10 cellular contexts compared by ENCODE assay signal in genomic region chr7:47380325-47381131, GRCh38.
DNase-seq lines count a peak whose midpoint lies in the region; ATAC-seq, FAIRE-seq and TF ChIP-seq lines count a peak whose summit lies in the region.
"Had no signal": no experiment of that assay in that cellular context is flagged by ENCODE, and none has a peak within 500 bp of the region (broad histone marks: within the 10 kb centered on the region; RNA-seq: fewer than 3 reads in every experiment).

No MANE protein-coding gene starts in this region.

- no peak for TF ChIP-seq EP300 in suprapubic skin (IDR thresholded peaks at IDR 0.05)

- H3K36me3 ChIP-seq in keratinocyte (ENCODE audit: control insufficient read depth in 2 of 2, extremely low read depth in 1 of 2, insufficient read depth in 2 of 2, low read length in 2 of 2), result no peaks in the 10 kb centered on the region
- no peaks in the 10 kb centered on the region for H3K36me3 ChIP-seq in suprapubic skin

- H4K20me1 ChIP-seq in keratinocyte (ENCODE audit: control insufficient read depth, extremely low read depth, insufficient read depth, low read length), result no peaks in the 10 kb centered on the region

- no TSS peak for BruUV-seq in MCF 10A (replicated peaks; lab: Mats Ljungman, UMichigan)

- H3K9me1 ChIP-seq in keratinocyte (ENCODE audit: control insufficient read depth, extremely low read depth, insufficient read depth, low read length), result no peaks in the 10 kb centered on the region

- H3K9ac ChIP-seq in keratinocyte (ENCODE audit: control insufficient read depth, extremely low read depth, insufficient read depth, low read length), result peak overlapping the region; percentile 39

- H3K4me1 Mint-ChIP-seq in MCF 10A (ENCODE audit: insufficient read depth, unreplicated experiment), result peaks cover 26% of the 10 kb centered on the region
- peaks cover 0 to 3% (median 0%) of the 10 kb centered on the region in 3 donors for H3K4me1 Mint-ChIP-seq in T-cell

- H3K79me2 ChIP-seq in keratinocyte (ENCODE audit: control insufficient read depth, insufficient read depth, low read length), result no peaks in the 10 kb centered on the region

- H3K27ac Mint-ChIP-seq in MCF 10A (ENCODE audit: low read depth, unreplicated experiment) (no peak overlapping the region), T-cell (no peak overlapping the region)

- intact Hi-C loops in MCF 10A (cut with micrococcal nuclease), result no loop called here

- H2AFZ ChIP-seq in keratinocyte (ENCODE audit: control insufficient read depth, low read length), result peak overlapping the region; percentile 42

- no peaks in the 10 kb centered on the region for H3K9me3 ChIP-seq in keratinocyte (ENCODE audit: control insufficient read depth, low read depth, low read length)
- no peaks in the 10 kb centered on the region for H3K9me3 ChIP-seq in suprapubic skin

- DNase-seq in NCI-H2029 treated with DMSO at 0.1 percent for 48 hours (lab: John Stamatoyannopoulos, UW), result peak; percentile 22
- no peak for DNase-seq in MCF 10A (ENCODE audit: unreplicated experiment)
- DNase-seq in keratinocyte (ENCODE audit: low read depth, low spot score), result no peak
- DNase-seq in suprapubic skin (ENCODE audit: low spot score in 2 of 2), result peak in 1 of 2 donors; percentile 43
- DNase-seq in T-cell, result no peak
- DNase-seq in NOMO-1 treated with DMSO at 0.1 percent for 48 hours (lab: John Stamatoyannopoulos, UW; ENCODE audit: unreplicated experiment), result no peak
- DNase-seq: naive B cell, T-helper 2 cell had no signal

- CTCF ChIA-PET in MCF 10A (lab: Yijun Ruan, JAX) (interaction anchor here (0.6 to 1.5 kb wide), 5 partner anchors 20 to 441 kb away, joined by 3 to 7 read pairs (median 3); no protein-coding TSS in a partner anchor), T-cell (lab: Charles Lee) (no interaction called here)

- POLR2A ChIA-PET in MCF 10A (lab: Yijun Ruan, JAX), result interaction anchor here (1.3 to 2.1 kb wide), 3 partner anchors 15 to 19 kb away, joined by 3 to 8 read pairs (median 5); no protein-coding TSS in a partner anchor
- POLR2A ChIA-PET in T-cell (lab: Charles Lee), result no interaction called here

- peaks cover 20% of the 10 kb centered on the region for H3K27me3 ChIP-seq in keratinocyte (ENCODE audit: control insufficient read depth, extremely low read depth, insufficient read depth, low read length)
- no peaks in the 10 kb centered on the region for H3K27me3 ChIP-seq in suprapubic skin

- WGBS in suprapubic skin, result 78% methylated on average over 15 of the region's 15 CpGs

- ATAC-seq in GM19397 (IDR thresholded peaks at IDR 0.05; ENCODE audit: unreplicated experiment) (no peak), T-cell (replicated peaks in 1 of 4) (no peak), HG03025 (IDR thresholded peaks at IDR 0.05; ENCODE audit: low FRiP score, unreplicated experiment) (no peak)

- H3K27ac ChIP-seq in keratinocyte (ENCODE audit: control insufficient read depth, insufficient read depth, low read length), result peak overlapping the region; percentile 47
- H3K27ac ChIP-seq in suprapubic skin, result peak overlapping the region; percentile 43

- peaks cover 20% of the 10 kb centered on the region for H3K36me3 Mint-ChIP-seq in MCF 10A (ENCODE audit: insufficient read depth, unreplicated experiment)
- no peaks in the 10 kb centered on the region for H3K36me3 Mint-ChIP-seq in T-cell

- peak; percentile 76 for FAIRE-seq in keratinocyte (lab: Jason Lieb, UNC)

- TF ChIP-seq POLR2A in suprapubic skin (IDR thresholded peaks at IDR 0.05), result no peak

- no peak for TF ChIP-seq CTCF in MCF 10A (IDR thresholded peaks at IDR 0.05; ENCODE audit: unreplicated experiment)
- no peak for TF ChIP-seq CTCF in keratinocyte (optimal IDR thresholded peaks at IDR 0.05 in 1 of 3, IDR thresholded peaks at IDR 0.05 in 1 of 3, conservative IDR thresholded peaks at IDR 0.05 in 1 of 3; ENCODE audit: extremely low read depth in 1 of 3, insufficient read depth in 2 of 3, low read length in 3 of 3)
- no peak for TF ChIP-seq CTCF in suprapubic skin (IDR thresholded peaks at IDR 0.05)

- dilution Hi-C loops in keratinocyte (cut with MboI; ENCODE audit: extremely low pct_ligation_motif_present, low sequenced_read_pairs), result no loop called here

- peak overlapping the region; percentile 1 for H3K4me3 Mint-ChIP-seq in MCF 10A (ENCODE audit: unreplicated experiment)
- H3K4me3 Mint-ChIP-seq in T-cell, result no peak overlapping the region
- H3K4me3 Mint-ChIP-seq: naive B cell had no signal

- peak overlapping the region in 2 of 3 experiments; percentile 18 to 47 for H3K4me3 ChIP-seq in keratinocyte (ENCODE audit: control insufficient read depth in 2 of 3, extremely low read depth in 1 of 3, insufficient read depth in 2 of 3, low read depth in 1 of 3, low read length in 3 of 3)
- peak overlapping the region; percentile 29 for H3K4me3 ChIP-seq in suprapubic skin

- H3K27me3 Mint-ChIP-seq in MCF 10A (ENCODE audit: insufficient read depth, unreplicated experiment) (no peaks in the 10 kb centered on the region), T-cell (peaks cover 0 to 13% of the 10 kb centered on the region in 2 donors)
- H3K27me3 Mint-ChIP-seq: naive B cell had no signal

- H3K4me2 ChIP-seq in keratinocyte (ENCODE audit: control insufficient read depth, extremely low read depth, insufficient read depth, low read depth, low read length), result peak overlapping the region; percentile 72

- H3K4me1 ChIP-seq in keratinocyte (ENCODE audit: control insufficient read depth, extremely low read depth, insufficient read depth, low read length) (peaks cover 26% of the 10 kb centered on the region), suprapubic skin (peaks cover 15% of the 10 kb centered on the region)

- H3K9me3 Mint-ChIP-seq in MCF 10A (ENCODE audit: unreplicated experiment), result no peaks in the 10 kb centered on the region
- H3K9me3 Mint-ChIP-seq in T-cell, result no peaks in the 10 kb centered on the region
- H3K9me3 Mint-ChIP-seq: naive B cell had no signal
